In genomic region chr5:364497-364896, GRCh38 we compare ENCODE assay signal across 35 cellular contexts.
"Had no signal": no experiment of that assay in that cellular context is flagged by ENCODE, and none has a peak within 500 bp of the region (broad histone marks: within the 10 kb centered on the region; RNA-seq: fewer than 3 reads in every experiment).

No MANE protein-coding gene starts in this region.

- H3K27me3 ChIP-seq: MG63 had no signal

- H3K4me3 ChIP-seq: MG63 had no signal

- DNase-seq: Kasumi-1, MG63, MM.1S, MV-4-11, NCI-H1048, NCI-H1092, NCI-H1092 treated with DMSO at 0.1 percent for 48 hours, NCI-H1105, NCI-H1105 treated with DMSO at 0.1 percent for 48 hours, NCI-H1417, NCI-H1417 treated with DMSO at 0.1 percent for 48 hours, NCI-H1436, NCI-H1436 treated with DMSO at 0.1 percent for 48 hours, NCI-H146, NCI-H1694, NCI-H1694 treated with DMSO at 0.1 percent for 48 hours, NCI-H187, NCI-H187 treated with DMSO at 0.1 percent for 48 hours, NCI-H1930, NCI-H2029, NCI-H2029 treated with DMSO at 0.1 percent for 48 hours, NCI-H2081, NCI-H2081 treated with DMSO at 0.1 percent for 48 hours, NCI-H2107, NCI-H2171, NCI-H2171 treated with DMSO at 0.1 percent for 48 hours, NCI-H2227 treated with DMSO at 0.1 percent for 48 hours, NCI-H226, NCI-H345, NCI-H446, NCI-H446 treated with DMSO at 0.1 percent for 48 hours, NCI-H510A, NCI-H510A treated with DMSO at 0.1 percent for 48 hours, NCI-H524, NCI-H524 treated with DMSO at 0.1 percent for 48 hours had no signal
